In the genomic region with DNA sequence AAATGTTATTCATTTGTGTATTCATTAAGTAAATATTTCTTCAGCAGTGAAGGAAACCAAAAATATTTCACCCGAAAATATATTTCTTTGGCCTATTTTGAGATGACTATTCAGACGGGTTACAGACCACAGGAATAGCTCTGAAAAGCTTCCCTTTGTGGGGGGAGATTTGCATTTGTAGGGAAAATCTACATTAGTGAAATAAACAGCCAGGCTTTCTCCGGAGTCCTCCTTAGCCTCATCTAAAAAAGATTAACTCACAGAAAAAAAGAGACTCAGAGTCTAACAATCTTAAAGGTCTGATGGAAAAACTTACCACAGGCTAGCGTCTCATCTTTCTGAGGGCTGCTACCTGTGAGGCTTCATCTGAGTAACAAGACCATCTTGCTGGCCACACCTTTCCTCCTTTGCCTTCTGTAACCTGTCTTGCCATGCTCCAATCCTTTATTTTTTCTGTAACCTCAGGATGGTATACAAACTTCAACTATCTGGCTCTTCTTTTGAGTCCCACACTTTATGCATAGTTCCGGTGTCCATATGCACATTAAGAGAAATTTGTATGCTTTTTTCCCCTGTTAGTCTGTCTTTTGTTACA, we compare ENCODE assay signal across 29 cellular contexts.
"Had no signal": no experiment of that assay in that cellular context is flagged by ENCODE, and none has a peak within 500 bp of the region (broad histone marks: within the 10 kb centered on the region; RNA-seq: fewer than 3 reads in every experiment).

No MANE protein-coding gene starts in this region.

- H3K4me3 Mint-ChIP-seq: activated CD8-positive, alpha-beta T cell treated with anti-CD3 and anti-CD28 coated beads for 36 hours; activated T-cell treated with anti-CD3 and anti-CD28 coated beads, Interleukin-2, amount 50 U/mL, for 4 hours; activated T-helper 17 cell treated with anti-CD3 and anti-CD28 coated beads, Interleukin-2, amount 50 U/mL, for 72 hours; effector memory CD8-positive, alpha-beta T cell; mesothelial cell of epicardium; naive thymus-derived CD4-positive, alpha-beta T cell; T-helper 1 cell treated with Interleukin-12 subunit alpha and Interleukin-12 subunit beta and Interleukin-4 antibody, amounts not matched to agents 30 μg/mL and 1 μg/mL, for 36 hours had no signal

- H3K4me3 ChIP-seq: coronary artery, dorsolateral prefrontal cortex, heart left ventricle, psoas muscle, sigmoid colon, suprapubic skin had no signal

- H3K27ac ChIP-seq: brain microvascular endothelial cell, coronary artery, heart left ventricle, parathyroid adenoma, psoas muscle, sigmoid colon, suprapubic skin, VCaP had no signal

- H3K9me3 Mint-ChIP-seq: activated T-cell treated with anti-CD3 and anti-CD28 coated beads, Interleukin-2, amount 50 U/mL, for 4 hours; activated T-helper 17 cell treated with anti-CD3 and anti-CD28 coated beads, Interleukin-2, amount 50 U/mL, for 72 hours; mesothelial cell of epicardium; T-helper 1 cell treated with Interleukin-12 subunit alpha and Interleukin-12 subunit beta and Interleukin-4 antibody, amounts not matched to agents 30 μg/mL and 1 μg/mL, for 36 hours had no signal

- H2AFZ ChIP-seq: parathyroid adenoma had no signal

- H3K36me3 ChIP-seq: brain microvascular endothelial cell, heart left ventricle, sigmoid colon, suprapubic skin had no signal

- H3K27ac Mint-ChIP-seq: activated CD8-positive, alpha-beta T cell treated with anti-CD3 and anti-CD28 coated beads for 36 hours; activated T-helper 17 cell treated with anti-CD3 and anti-CD28 coated beads, Interleukin-2, amount 50 U/mL, for 72 hours; effector memory CD8-positive, alpha-beta T cell; naive thymus-derived CD4-positive, alpha-beta T cell; T-helper 1 cell treated with Interleukin-12 subunit alpha and Interleukin-12 subunit beta and Interleukin-4 antibody, amounts not matched to agents 30 μg/mL and 1 μg/mL, for 36 hours had no signal

- H3K9ac ChIP-seq: parathyroid adenoma had no signal

- H3K27me3 ChIP-seq: brain microvascular endothelial cell, heart left ventricle, sigmoid colon, suprapubic skin had no signal

- H3K79me2 ChIP-seq: parathyroid adenoma had no signal

- ATAC-seq: activated CD8-positive, alpha-beta T cell treated with anti-CD3 and anti-CD28 coated beads for 36 hours; activated T-cell treated with anti-CD3 and anti-CD28 coated beads, Interleukin-2, amount 50 U/mL, for 4 hours; activated T-helper 17 cell treated with anti-CD3 and anti-CD28 coated beads, Interleukin-2, amount 50 U/mL, for 72 hours; effector memory CD8-positive, alpha-beta T cell; heart left ventricle; naive thymus-derived CD4-positive, alpha-beta T cell; psoas muscle had no signal

- H3K4me1 ChIP-seq: heart left ventricle, parathyroid adenoma, psoas muscle, sigmoid colon, suprapubic skin had no signal

- H3K9me3 ChIP-seq: psoas muscle, sigmoid colon, suprapubic skin had no signal

- H3K36me3 Mint-ChIP-seq: mesothelial cell of epicardium; naive thymus-derived CD4-positive, alpha-beta T cell had no signal

- H3K4me1 Mint-ChIP-seq: activated T-helper 17 cell treated with anti-CD3 and anti-CD28 coated beads, Interleukin-2, amount 50 U/mL, for 72 hours had no signal

- DNase-seq: activated CD4-positive, alpha-beta T cell treated with anti-CD3 and anti-CD28 coated beads for 1 hour; activated CD4-positive, alpha-beta T cell treated with anti-CD3 and anti-CD28 coated beads, Interleukin-2, amount 50 U/mL, for 1 hour; activated CD8-positive, alpha-beta T cell treated with anti-CD3 and anti-CD28 coated beads for 36 hours; activated gamma-delta T cell treated with Interleukin-2 at 50 U/mL for 16 hours; activated naive CD4-positive, alpha-beta T cell treated with anti-CD3 and anti-CD28 coated beads, Interleukin-2, amount 50 U/mL, for 16 hours; activated T-cell treated with anti-CD3 and anti-CD28 coated beads, Interleukin-2, amount 50 U/mL, for 4 hours; amniotic stem cell; brain microvascular endothelial cell; dorsolateral prefrontal cortex; effector memory CD8-positive, alpha-beta T cell; foreskin fibroblast; heart left ventricle; hypothalamus; naive thymus-derived CD4-positive, alpha-beta T cell; nucleus accumbens; psoas muscle; sigmoid colon; small intestine; stimulated activated CD4-positive, alpha-beta T cell treated with anti-CD3 and anti-CD28 coated beads, Interleukin-1b, Interleukin-23, amount 100 ng/mL, for 48 hours; stimulated activated naive CD4-positive, alpha-beta T cell; T-helper 9 cell; trophoblast cell had no signal

- H3K27me3 Mint-ChIP-seq: activated CD8-positive, alpha-beta T cell treated with anti-CD3 and anti-CD28 coated beads for 36 hours; activated T-helper 17 cell treated with anti-CD3 and anti-CD28 coated beads, Interleukin-2, amount 50 U/mL, for 72 hours; effector memory CD8-positive, alpha-beta T cell; naive thymus-derived CD4-positive, alpha-beta T cell had no signal
